In genomic region chr1:167728818-167729410, GRCh38 we compare ENCODE assay signal across 1 cellular context.
TF ChIP-seq lines count a peak whose summit lies in the region.

No MANE protein-coding gene starts in this region.

TF ChIP-seq in GM12878, 131 proteins besides CTCF, POLR2A, EP300 and RAD21 (continued from another document):
- TF ChIP-seq KAT2A (conservative IDR thresholded peaks at IDR 0.05; ENCODE audit: control insufficient read depth, low read depth, low read length) (no peak), ZNF207 (IDR thresholded peaks at IDR 0.05; ENCODE audit: borderline replicate concordance) (no peak), POU2F2 (IDR thresholded peaks at IDR 0.05; ENCODE audit: borderline replicate concordance, low read depth, low read length) (no peak), JUNB (IDR thresholded peaks at IDR 0.05) (no peak), SMAD5 (IDR thresholded peaks at IDR 0.05; ENCODE audit: low read depth) (no peak), E4F1 (IDR thresholded peaks at IDR 0.05; ENCODE audit: borderline replicate concordance, partially characterized antibody) (no peak), CBX5 (IDR thresholded peaks at IDR 0.05; ENCODE audit: low read depth) (no peak), MTA3 (IDR thresholded peaks at IDR 0.05; ENCODE audit: borderline replicate concordance, low read length) (no peak), MYC (IDR thresholded peaks at IDR 0.05; ENCODE audit: insufficient read depth, insufficient read length, insufficient replicate concordance, low read length, severe bottlenecking) (no peak), NR2C2 (IDR thresholded peaks at IDR 0.05; ENCODE audit: borderline replicate concordance, control insufficient read depth, insufficient read length, low read depth) (no peak)
